In the genomic region with DNA sequence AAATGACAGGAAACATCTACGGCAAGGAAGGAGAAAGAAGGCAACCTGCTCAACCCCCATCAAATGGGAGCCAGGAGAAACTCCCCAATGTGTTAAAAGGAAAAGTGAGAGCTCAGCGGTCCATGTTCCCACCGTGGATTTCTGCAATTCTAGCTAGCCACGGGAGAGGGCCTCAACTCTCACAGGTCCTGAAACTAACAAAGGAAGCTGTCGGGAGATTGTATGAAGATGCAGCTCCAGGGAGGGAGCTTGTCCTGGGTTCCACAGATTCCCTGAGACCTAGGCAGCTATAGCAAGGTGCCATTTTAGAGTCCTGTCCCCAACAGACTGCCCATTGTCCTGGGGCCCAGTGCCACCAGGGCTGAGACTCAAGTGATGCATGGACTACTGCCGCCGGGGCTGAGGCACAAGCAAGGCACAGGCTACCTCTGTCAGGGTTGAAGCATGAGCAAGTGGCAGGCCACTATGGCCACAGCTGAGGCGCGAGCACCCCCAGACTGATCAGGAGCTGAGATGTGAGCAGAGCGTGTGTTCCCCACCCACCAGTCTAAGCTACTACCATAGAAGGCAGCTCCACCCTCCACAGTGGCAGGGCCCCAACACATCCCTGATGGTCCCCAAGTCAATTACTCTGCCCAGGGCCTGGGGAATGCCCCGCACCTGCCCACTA, we compare ENCODE assay signal across 1 cellular context.
TF ChIP-seq lines count a peak whose summit lies in the region.

No MANE protein-coding gene starts in this region.

TF ChIP-seq in IMR-90, 13 proteins besides CTCF, POLR2A, EP300 and RAD21:
- no peak for TF ChIP-seq RCOR1 (IDR thresholded peaks at IDR 0.05; ENCODE audit: insufficient replicate concordance, low read length)
